In the genomic region with DNA sequence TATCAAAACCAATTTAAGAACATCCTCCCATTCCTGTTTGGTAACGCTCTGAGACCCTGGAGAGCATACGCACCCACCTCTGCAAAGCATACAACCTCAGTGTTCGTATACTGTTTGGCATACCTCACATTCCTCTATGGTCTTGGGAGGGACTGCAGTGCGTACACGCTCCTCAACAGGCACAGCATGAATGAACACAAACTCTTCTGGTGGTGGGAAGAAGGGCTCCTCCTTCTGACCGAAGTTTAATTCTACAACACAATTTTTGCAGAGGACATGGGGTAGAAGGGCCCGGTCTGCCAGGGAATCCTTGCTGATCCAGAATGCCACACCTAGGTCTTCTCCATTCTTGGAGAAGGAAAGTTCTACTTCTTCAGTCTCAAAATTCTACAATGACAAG, we compare ENCODE assay signal across 15 cellular contexts. TPM values are rescaled to one million over a fixed set of nuclear protein-coding genes. Genes with fewer than 3 reads are reported as not detected.
A peak's percentile ranks its signal among the peaks of the same experiment; 100 is the strongest.
DNase-seq lines count a peak whose midpoint lies in the region; TF ChIP-seq lines count a peak whose summit lies in the region.
"Had no signal": no experiment of that assay in that cellular context is flagged by ENCODE, and none has a peak within 500 bp of the region (broad histone marks: within the 10 kb centered on the region; RNA-seq: fewer than 3 reads in every experiment).

No MANE protein-coding gene starts in this region.

- BruUV-seq in Calu3 (replicated peaks; lab: Mats Ljungman, UMichigan), result TSS peak; percentile 3

- H3K27me3 Mint-ChIP-seq in Calu3 (ENCODE audit: unreplicated experiment) (no peaks in the 10 kb centered on the region), HFFc6 (ENCODE audit: insufficient read depth) (no peaks in the 10 kb centered on the region; the same call in 1 of the 2 replicates)
- H3K27me3 Mint-ChIP-seq: IgD-negative memory B cell had no signal

- peaks cover 15 to 24% of the 10 kb centered on the region in 2 donors for H3K4me1 ChIP-seq in adrenal gland (replicated peaks in 1 of 2)

- H3K27ac ChIP-seq in adrenal gland, result no peak overlapping the region

- H3K4me1 Mint-ChIP-seq in Calu3 (ENCODE audit: low read depth, unreplicated experiment) (peaks cover 18% of the 10 kb centered on the region), HFFc6 (ENCODE audit: low read depth) (peaks cover 41% of the 10 kb centered on the region)

- H3K27ac Mint-ChIP-seq in Calu3 (ENCODE audit: unreplicated experiment), result no peak overlapping the region
- H3K27ac Mint-ChIP-seq in HFFc6, result peak overlapping the region; percentile 18; the same call in 1 of the 2 replicates

- no peaks in the 10 kb centered on the region for H3K9me3 Mint-ChIP-seq in Calu3 (ENCODE audit: low read depth, unreplicated experiment)
- H3K9me3 Mint-ChIP-seq in HFFc6, result no peaks in the 10 kb centered on the region
- H3K9me3 Mint-ChIP-seq: IgD-negative memory B cell had no signal

- no peak for TF ChIP-seq POLR2A in adrenal gland (IDR thresholded peaks at IDR 0.05)

- peaks cover 0 to 71% of the 10 kb centered on the region in 2 donors for H3K36me3 ChIP-seq in adrenal gland (replicated peaks in 1 of 2)

- peaks cover 94% of the 10 kb centered on the region for H3K36me3 Mint-ChIP-seq in Calu3 (ENCODE audit: insufficient read depth, unreplicated experiment)
- H3K36me3 Mint-ChIP-seq in HFFc6 (ENCODE audit: low read depth), result peaks cover 73% of the 10 kb centered on the region

- no peak for TF ChIP-seq CTCF in Calu3 (IDR thresholded peaks at IDR 0.05; ENCODE audit: unreplicated experiment)
- TF ChIP-seq CTCF in HFFc6 (IDR thresholded peaks at IDR 0.05), result peak; percentile 32; the same call in 1 of the 2 replicates
- TF ChIP-seq CTCF in adrenal gland (IDR thresholded peaks at IDR 0.05), result no peak

- H3K27me3 ChIP-seq in adrenal gland, result no peaks in the 10 kb centered on the region

- CTCF ChIA-PET in Calu3 (lab: Charles Lee), result no interaction called here

- no peak overlapping the region for H3K4me3 ChIP-seq in adrenal gland

- WGBS in adrenal gland, 4 donors, result 73 to 85% (median 76%) methylated on average over 7 of the region's 7 CpGs

- H3K9me3 ChIP-seq in adrenal gland (replicated peaks in 1 of 3), result no peaks in the 10 kb centered on the region

- intact Hi-C loops in Calu3 (cut with micrococcal nuclease; ENCODE audit: unreplicated experiment), result no loop called here
- intact Hi-C loops in adrenal gland (cut with DNase I), result no loop called here

- H3K4me3 Mint-ChIP-seq in Calu3 (ENCODE audit: low read depth, unreplicated experiment) (no peak overlapping the region), HFFc6 (no peak overlapping the region)

- DNase-seq in Calu3, result no peak
- DNase-seq in HFFc6, result no peak
- peak; percentile 52 for DNase-seq in astrocyte of the hippocampus (ENCODE audit: low read depth, low spot score)
- DNase-seq in left kidney (ENCODE audit: low read depth, low spot score), result peak; percentile 68
- no peak for DNase-seq in adrenal gland
- DNase-seq in NCI-H2029 treated with DMSO at 0.1 percent for 48 hours (lab: John Stamatoyannopoulos, UW), result no peak
- DNase-seq in cortex of kidney (lab: John Stamatoyannopoulos, UW), result no peak
- no peak for DNase-seq in OCI-M1 (lab: John Stamatoyannopoulos, UW)
- DNase-seq: activated effector memory CD4-positive, alpha-beta T cell treated with anti-CD3 and anti-CD28 coated beads, Interleukin-2, amount 50 U/mL, for 16 hours; GF-D8; NCI-H774; stimulated activated naive CD4-positive, alpha-beta T cell treated with Interleukin-2 at 50 U/mL for 16 hours had no signal

RNA-seq across cellular contexts. Expression of a gene that starts 5.3 kb away (rescaled TPM):
- 52.6 and 52.7 TPM in 2 replicates for total RNA-seq in Calu3 (2022)
- total RNA-seq in HFFc6 (2021; fragmentation: NEBNext Ultra II Directional; extraction: Animal tissue kit (Norgen Biotek cat#: 25700)), result 10 to 100 TPM; 34.5 to 44.6 (median 41.6) TPM
- 10 to 100 TPM; 10.3 to 34.5 (median 20.2) TPM for total RNA-seq in adrenal gland
- polyA plus RNA-seq in adrenal gland, result 10 to 100 TPM; 23.8 to 40.2 (median 38.1) TPM

RNA-seq across cellular contexts. Expression of a gene that starts 6.3 kb away (rescaled TPM):
- total RNA-seq in Calu3 (2022), result 35.5 and 36.7 TPM in 2 replicates
- 10 to 100 TPM; 46.2 to 52.7 (median 50.0) TPM for total RNA-seq in HFFc6 (2021; fragmentation: NEBNext Ultra II Directional; extraction: Animal tissue kit (Norgen Biotek cat#: 25700))
- total RNA-seq in adrenal gland, result 10 to 100 TPM; 10.7 to 32.6 (median 24.2) TPM
- 10 to 100 TPM; 36.7 to 93.9 (median 46.3) TPM for polyA plus RNA-seq in adrenal gland

RNA-seq across cellular contexts. Expression of a gene that starts 14.5 kb away (rescaled TPM):
- total RNA-seq in Calu3 (2022) (not detected in 2 replicates), adrenal gland (1 to 10 TPM in 2 of 8 donors, under 1 TPM in 4, not detected in 2; 0.39 to 3.2 (median 0.94) TPM)
- not detected for total RNA-seq in HFFc6 (2021; fragmentation: NEBNext Ultra II Directional; extraction: Animal tissue kit (Norgen Biotek cat#: 25700))
- 10 to 100 TPM in 1 of 3 donors, 1 to 10 TPM in 2; 4.1 to 15.7 (median 6.4) TPM for polyA plus RNA-seq in adrenal gland
- total RNA-seq: esophagus mucosa, mesenteric fat pad had no signal

RNA-seq across cellular contexts. Expression of a gene that starts 14.8 kb away (rescaled TPM):
- 71.5 and 88.0 TPM in 2 replicates for total RNA-seq in Calu3 (2022)
- total RNA-seq in HFFc6 (2021; fragmentation: NEBNext Ultra II Directional; extraction: Animal tissue kit (Norgen Biotek cat#: 25700)), result 10 to 100 TPM; 50.7 to 67.4 (median 56.8) TPM
- total RNA-seq in adrenal gland, result 100 to 1,000 TPM in 5 of 8 donors, 10 to 100 TPM in 3; 77.6 to 185 (median 105) TPM
- polyA plus RNA-seq in adrenal gland, result 100 to 1,000 TPM; 134 to 653 (median 440) TPM

RNA-seq across cellular contexts. Expression of a gene that starts 32.0 kb away (rescaled TPM):
- total RNA-seq in Calu3 (2022) (9.7 and 10.6 TPM in 2 replicates), adrenal gland (10 to 100 TPM in 6 of 8 donors, 1 to 10 TPM in 2; 6.9 to 19.5 (median 13.9) TPM)
- total RNA-seq in HFFc6 (2021; fragmentation: NEBNext Ultra II Directional; extraction: Animal tissue kit (Norgen Biotek cat#: 25700)), result 10 to 100 TPM in 1 of 6 experiments, 1 to 10 TPM in 5; 7.9 to 10.8 (median 8.9) TPM
- polyA plus RNA-seq in adrenal gland, result 1 to 10 TPM; 3.0 to 5.6 (median 3.3) TPM

Comparison
In these comparisons a context has a peak if more than half of its experiments do, and no peak if none do; other contexts are left out.
1. DNase-seq: peak in astrocyte of the hippocampus (single experiment) and left kidney (single experiment); none in Calu3 (single experiment), HFFc6 (single experiment), adrenal gland (0 of 7), NCI-H2029 treated with DMSO at 0.1 percent for 48 hours (single experiment), cortex of kidney (single experiment) and OCI-M1 (single experiment).